8 cellular contexts compared by ENCODE assay signal in genomic region chr15:78000089-78000926, GRCh38.
DNase-seq lines count a peak whose midpoint lies in the region; ATAC-seq and TF ChIP-seq lines count a peak whose summit lies in the region.

No MANE protein-coding gene starts in this region.

- peak in 10 of 12 donors; percentile 22 to 64 (median 50) for TF ChIP-seq CTCF in heart left ventricle (IDR thresholded peaks at IDR 0.05)

- 61 to 75% (median 68%) methylated on average over 12 to 24 of the region's 24 CpGs for WGBS in heart left ventricle, 4 donors

- intact Hi-C loops in heart left ventricle (cut with DNase I), result loop anchor here in 4 of 10 donors (5.0 to 10.0 kb wide), 3 partner anchors 33 to 107 kb away; no protein-coding TSS in a partner anchor

- peaks cover 3% of the 10 kb centered on the region; the same call in 1 of the 2 replicates for H3K4me1 ChIP-seq in SJSA1 (replicated peaks)
- peaks cover 5 to 38% (median 20%) of the 10 kb centered on the region in 12 donors for H3K4me1 ChIP-seq in heart left ventricle
- H3K4me1 ChIP-seq in skeletal muscle satellite cell (ENCODE audit: control insufficient read depth, insufficient read depth, low read length), result peaks cover 39% of the 10 kb centered on the region

- H3K9ac ChIP-seq in skeletal muscle satellite cell (ENCODE audit: low read depth, low read length), result no peak overlapping the region

- no peak overlapping the region for H3K27ac ChIP-seq in SJSA1
- H3K27ac ChIP-seq in heart left ventricle, result no peak overlapping the region

- DNase-seq in EL (peak; percentile 41), SJSA1 (ENCODE audit: low read depth in 1 of 2, low spot score in 2 of 2) (peak; percentile 26 to 64), activated gamma-delta T cell treated with Interleukin-2 at 50 U/mL for 16 hours (peak; percentile 64), heart left ventricle (peak; percentile 61 to 86 (median 75))

- peaks cover 39% of the 10 kb centered on the region for H3K36me3 ChIP-seq in SJSA1
- H3K36me3 ChIP-seq in heart left ventricle, result peaks cover 0 to 85% (median 52%) of the 10 kb centered on the region in 9 donors
- H3K36me3 ChIP-seq in skeletal muscle satellite cell (ENCODE audit: insufficient read depth, low read length), result peaks cover 59% of the 10 kb centered on the region

- peak; percentile 49 for ATAC-seq in HG02763 (IDR thresholded peaks at IDR 0.05; ENCODE audit: unreplicated experiment)
- peak; percentile 65 to 79 (median 74) for ATAC-seq in heart left ventricle
- no peak for ATAC-seq in HG03045 (IDR thresholded peaks at IDR 0.05; ENCODE audit: unreplicated experiment)
- ATAC-seq in HG03342 (IDR thresholded peaks at IDR 0.05; ENCODE audit: unreplicated experiment), result no peak

- no peak for TF ChIP-seq POLR2A in heart left ventricle (IDR thresholded peaks at IDR 0.05)

- H3K27me3 ChIP-seq in SJSA1 (replicated peaks) (no peaks in the 10 kb centered on the region), heart left ventricle (no peaks in the 10 kb centered on the region), skeletal muscle satellite cell (ENCODE audit: control insufficient read depth, insufficient read depth, low read length) (no peaks in the 10 kb centered on the region)

- H3K9me3 ChIP-seq in SJSA1 (replicated peaks) (no peaks in the 10 kb centered on the region), heart left ventricle (no peaks in the 10 kb centered on the region), skeletal muscle satellite cell (replicated peaks; ENCODE audit: low read length) (no peaks in the 10 kb centered on the region)

- peak overlapping the region; percentile 28 for H3K4me2 ChIP-seq in skeletal muscle satellite cell (ENCODE audit: low read length)

- H3K4me3 ChIP-seq in SJSA1 (no peak overlapping the region), heart left ventricle (no peak overlapping the region), skeletal muscle satellite cell (ENCODE audit: low read length) (no peak overlapping the region)

Comparison
In these comparisons a context has a peak if more than half of its experiments do, and no peak if none do; other contexts are left out.
1. ATAC-seq: peak in HG02763 (single experiment) and heart left ventricle (4 of 4); none in HG03045 (single experiment) and HG03342 (single experiment).
2. Peak in every context shown above with its lines, with median percentiles within 50 percentile points of each other: DNase-seq.